Comparison of ENCODE assay signal across 21 cellular contexts in the genomic region with DNA sequence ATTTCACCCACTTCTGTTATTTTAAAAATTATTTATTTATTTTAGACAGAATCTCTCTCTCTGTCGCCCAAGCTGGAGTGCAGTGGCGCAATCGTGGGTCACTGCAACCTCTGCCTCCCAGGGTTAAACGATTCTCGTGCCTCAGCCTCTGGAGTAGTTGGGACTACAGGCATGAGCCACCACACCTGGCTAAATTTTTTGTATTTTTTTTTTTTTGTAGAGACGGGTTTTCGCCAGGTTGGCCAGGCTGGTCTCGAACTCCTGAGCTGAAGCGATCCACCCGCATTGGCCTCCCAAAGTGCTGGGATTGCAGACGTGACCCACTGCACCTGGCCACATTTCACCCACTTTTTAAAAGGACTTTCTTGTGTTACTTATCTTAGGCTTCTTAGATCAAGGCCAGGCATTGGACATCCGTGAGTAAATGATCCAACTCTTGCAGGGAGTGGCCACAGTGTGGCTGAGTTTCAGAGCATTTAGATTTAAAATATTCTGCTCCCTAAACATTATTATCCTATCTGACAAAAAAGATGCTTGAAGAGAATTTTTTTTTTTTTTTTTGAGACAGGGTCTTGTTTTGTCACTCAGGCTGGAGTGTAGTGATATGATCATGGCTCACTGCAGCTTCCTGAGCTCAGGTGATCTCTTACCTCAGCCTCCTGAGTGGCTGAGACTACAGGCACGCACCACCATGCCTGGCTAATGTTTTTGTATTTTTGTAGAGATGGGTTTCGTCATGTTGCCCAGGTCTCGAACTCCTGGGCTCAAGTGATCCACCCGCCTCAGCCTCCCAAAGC. TPM values are rescaled to one million over a fixed set of nuclear protein-coding genes. Genes with fewer than 3 reads are reported as not detected.
A peak's percentile ranks its signal among the peaks of the same experiment; 100 is the strongest.
DNase-seq lines count a peak whose midpoint lies in the region; ATAC-seq, FAIRE-seq and TF ChIP-seq lines count a peak whose summit lies in the region.
"Had no signal": no experiment of that assay in that cellular context is flagged by ENCODE, and none has a peak within 500 bp of the region (broad histone marks: within the 10 kb centered on the region; RNA-seq: fewer than 3 reads in every experiment).

No MANE protein-coding gene starts in this region.

- in situ Hi-C loops in K562 (cut with MboI) (no loop called here), HAP-1 (cut with MboI; ENCODE audit: low sequenced_read_pairs) (no loop called here)

- POLR2A ChIA-PET in K562 (lab: Yijun Ruan, JAX): interaction anchor here (0.9 to 2.4 kb wide), 3 partner anchors 8 to 13 kb away, joined by 3 to 8 read pairs (median 4); no protein-coding TSS in a partner anchor

- CTCF ChIA-PET in K562 (lab: Yijun Ruan, JAX; ENCODE audit: low intra/inter-chr PET ratio): no interaction called here

- H3K4me2 ChIP-seq in K562 (ENCODE audit: insufficient read depth, low read length): no peak overlapping the region
- H3K4me2 ChIP-seq: BLaER1 had no signal

- BruUV-seq in K562 (replicated peaks; lab: Mats Ljungman, UMichigan): no TSS peak

- H3K36me3 ChIP-seq in K562 (ENCODE audit: control insufficient read depth, insufficient read depth, low read length): no peaks in the 10 kb centered on the region; the same call in 2 of the 3 replicates
- H3K36me3 ChIP-seq in lung (ENCODE audit: control insufficient read depth in 2 of 2, insufficient read depth in 2 of 2, low read length in 2 of 2): no peaks in the 10 kb centered on the region
- H3K36me3 ChIP-seq in spleen: peaks cover 0 to 45% (median 0%) of the 10 kb centered on the region in 6 donors
- no peaks in the 10 kb centered on the region for H3K36me3 ChIP-seq in SJCRH30
- no peaks in the 10 kb centered on the region for H3K36me3 ChIP-seq in HAP-1 (replicated peaks)
- H3K36me3 ChIP-seq: BLaER1, tibial nerve had no signal

- intact Hi-C loops in K562 (cut with micrococcal nuclease) (no loop called here), spleen (cut with DNase I; ENCODE audit: low total_unique reads) (no loop called here)

- peaks cover 0 to 26% of the 10 kb centered on the region in 2 experiments; a peak in 4 of 5 replicates for H3K4me1 ChIP-seq in K562 (replicated peaks in 1 of 2; ENCODE audit: control insufficient read depth in 2 of 2, insufficient read depth in 2 of 2, low read length in 2 of 2)
- H3K4me1 ChIP-seq in lung (ENCODE audit: control insufficient read depth in 2 of 2, insufficient read depth in 2 of 2, low read length in 2 of 2): no peaks in the 10 kb centered on the region
- H3K4me1 ChIP-seq in spleen: peaks cover 2 to 74% (median 36%) of the 10 kb centered on the region in 6 donors
- no peaks in the 10 kb centered on the region for H3K4me1 ChIP-seq in SJCRH30
- no peaks in the 10 kb centered on the region for H3K4me1 ChIP-seq in HAP-1

- no peaks in the 10 kb centered on the region for H3K79me2 ChIP-seq in K562 (ENCODE audit: control insufficient read depth, insufficient read depth, low read length)

- no peak for DNase-seq in K562 (ENCODE audit: extremely low read depth in 1 of 4, low spot score in 3 of 4)
- no peak for DNase-seq in lung (ENCODE audit: low spot score)
- DNase-seq in spleen: no peak
- DNase-seq in SJCRH30: no peak
- no peak for DNase-seq in HAP-1 (ENCODE audit: low spot score in 2 of 2)
- no peak for DNase-seq in NOMO-1 treated with DMSO at 0.1 percent for 48 hours (lab: John Stamatoyannopoulos, UW; ENCODE audit: unreplicated experiment)
- DNase-seq: activated CD4-positive, alpha-beta T cell treated with anti-CD3 and anti-CD28 coated beads for 4 hours; activated T-cell treated with anti-CD3 and anti-CD28 coated beads, Interleukin-2, amount 50 U/mL, for 4 hours; cerebellar nuclear complex; GM23248; NCI-H1436 treated with DMSO at 0.1 percent for 48 hours; NCI-H446; NCI-H774; RPMI8226; stimulated activated naive CD4-positive, alpha-beta T cell treated with Interleukin-2 at 50 U/mL for 16 hours had no signal

- H3K9me3 ChIP-seq in K562 (replicated peaks; ENCODE audit: control insufficient read depth, insufficient read depth, low read depth, low read length) (no peaks in the 10 kb centered on the region), lung (ENCODE audit: control insufficient read depth in 2 of 2, insufficient read depth in 1 of 2, low read length in 1 of 2) (no peaks in the 10 kb centered on the region), spleen (no peaks in the 10 kb centered on the region), SJCRH30 (replicated peaks) (no peaks in the 10 kb centered on the region), HAP-1 (no peaks in the 10 kb centered on the region)
- H3K9me3 ChIP-seq: BLaER1, tibial nerve had no signal

- no peak overlapping the region; the same call in 1 of the 2 replicates for H2AFZ ChIP-seq in K562 (ENCODE audit: low read depth, low read length)

- FAIRE-seq in K562 (lab: Jason Lieb, UNC): no peak
- FAIRE-seq: GM12878 had no signal

- WGBS in K562 (ENCODE audit: insufficient coverage, low coverage, missing lambda C conversion rate): 70% methylated on average over 16 of the region's 16 CpGs
- 58 to 79% methylated on average over 16 of the region's 16 CpGs for whole genome bisulfite sequencing in lung, 2 donors
- WGBS in spleen, 5 donors: 63 to 78% (median 75%) methylated on average over 16 of the region's 16 CpGs

- no peak overlapping the region for H3K9ac ChIP-seq in K562 (ENCODE audit: insufficient read depth in 1 of 2, low read depth in 2 of 2, low read length in 2 of 2)
- H3K9ac ChIP-seq: BLaER1, GM23248 had no signal

- H3K27ac ChIP-seq in K562 (ENCODE audit: extremely low read depth, low read depth, low read length): no peak overlapping the region
- H3K27ac ChIP-seq in lung (ENCODE audit: low read depth in 1 of 2, low read length in 1 of 2): peak overlapping the region; percentile 17 to 81
- H3K27ac ChIP-seq in spleen: peak overlapping the region; percentile 58 to 96 (median 88)
- H3K27ac ChIP-seq in SJCRH30: no peak overlapping the region
- H3K27ac ChIP-seq: BLaER1, GM23248 had no signal

- peak overlapping the region; percentile 50; the same call in 1 of the 2 replicates for H3K4me3 ChIP-seq in GM08714 (ENCODE audit: low read length)
- H3K4me3 ChIP-seq in K562: no peak overlapping the region
- H3K4me3 ChIP-seq in lung: no peak overlapping the region
- H3K4me3 ChIP-seq in spleen: peak overlapping the region in 1 of 8 donors; percentile 56
- no peak overlapping the region for H3K4me3 ChIP-seq in SJCRH30
- H3K4me3 ChIP-seq in HAP-1: no peak overlapping the region
- H3K4me3 ChIP-seq: BLaER1, GM12878, GM23248, tibial nerve had no signal

- no peaks in the 10 kb centered on the region for H4K20me1 ChIP-seq in K562 (replicated peaks; ENCODE audit: control insufficient read depth, insufficient read depth, low read length)
- H4K20me1 ChIP-seq: BLaER1 had no signal

- no peak for ATAC-seq in K562
- no peak for ATAC-seq in lung (ENCODE audit: insufficient read depth, low FRiP score)
- no peak for ATAC-seq in GM19452 (IDR thresholded peaks at IDR 0.05; ENCODE audit: unreplicated experiment)
- ATAC-seq: sciatic nerve had no signal

- no peaks in the 10 kb centered on the region for H3K9me1 ChIP-seq in K562 (ENCODE audit: control insufficient read depth, insufficient read depth, low read length)

- no peak for TF ChIP-seq RAD21 in K562 (CRISPR knock-in tag; conservative IDR thresholded peaks at IDR 0.05 in 1 of 2, IDR thresholded peaks at IDR 0.05 in 1 of 2)

- TF ChIP-seq EP300 in K562 (IDR thresholded peaks at IDR 0.05; ENCODE audit: low read length): no peak

- H3K27me3 ChIP-seq in K562 (ENCODE audit: control insufficient read depth in 2 of 2, insufficient read depth in 2 of 2, low read length in 2 of 2): no peaks in the 10 kb centered on the region
- no peaks in the 10 kb centered on the region for H3K27me3 ChIP-seq in lung (ENCODE audit: control insufficient read depth, insufficient read depth)
- no peaks in the 10 kb centered on the region for H3K27me3 ChIP-seq in spleen (replicated peaks in 1 of 7)
- 0 out of 2 replicates have a peak, but pooled peaks cover 12% of the 10 kb centered on the region for H3K27me3 ChIP-seq in SJCRH30
- H3K27me3 ChIP-seq in HAP-1 (ENCODE audit: low read depth): no peaks in the 10 kb centered on the region
- H3K27me3 ChIP-seq: BLaER1, tibial nerve had no signal

- no peak for TF ChIP-seq CTCF in K562 (IDR thresholded peaks at IDR 0.05 in 2 of 3, conservative IDR thresholded peaks at IDR 0.05 in 1 of 3; ENCODE audit: insufficient read depth in 2 of 3, low read depth in 1 of 3, low read length in 3 of 3)
- TF ChIP-seq CTCF in lung (IDR thresholded peaks at IDR 0.05; ENCODE audit: control extremely low read depth, extremely low read depth): no peak
- TF ChIP-seq CTCF in spleen (IDR thresholded peaks at IDR 0.05 in 8 of 11, conservative IDR thresholded peaks at IDR 0.05 in 3 of 11): no peak

- no peak for TF ChIP-seq POLR2A in K562 (conservative IDR thresholded peaks at IDR 0.05)
- no peak for TF ChIP-seq POLR2A in spleen (IDR thresholded peaks at IDR 0.05)

TF ChIP-seq in K562, 482 proteins besides CTCF, POLR2A, EP300 and RAD21 (continues in another document):
- TF ChIP-seq KHSRP (IDR thresholded peaks at IDR 0.05) (no peak), CEBPB (tag; IDR thresholded peaks at IDR 0.05) (0 out of 2 replicates have a peak, but pooled peaks have one; percentile 57), ZNF197 (CRISPR knock-in tag; IDR thresholded peaks at IDR 0.05; ENCODE audit: low read depth) (no peak)

RNA-seq across cellular contexts. Expression of a gene that starts 14.4 kb away (rescaled TPM):
- 0.83 and 2.2 TPM in 2 replicates for total RNA-seq in K562 (2011; cell fraction: chromatin; rRNA removed; ENCODE audit: low replicate concordance)
- total RNA-seq in K562 (2011; cell fraction: nucleolus; rRNA removed): 0.33 and 0.66 TPM in 2 replicates
- total RNA-seq in K562 (2011; cell fraction: nucleoplasm; rRNA removed): 1.5 TPM in 2 replicates
- total RNA-seq in K562 (2014; rRNA removed) (6.2 and 7.9 TPM in 2 replicates), K562 (2014; rRNA removed; fragmentation: Illumina TruSeq; extraction: Trizol) (14.8 and 19.0 TPM in 2 replicates), K562 (2015; rRNA removed; fragmentation: Illumina TruSeq; extraction: Trizol) (13.8 and 16.5 TPM in 2 replicates), K562 (2021) (11.8 and 12.1 TPM in 2 replicates), lung (10 to 100 TPM; 12.2 to 48.5 TPM), spleen (10 to 100 TPM; 31.0 to 46.3 (median 42.1) TPM)
- polyA plus RNA-seq in K562 (2011; rRNA removed) (9.4 TPM in 2 replicates), K562 (2014; fragmentation: Illumina TruSeq; extraction: Trizol) (9.8 and 11.5 TPM in 2 replicates), K562 (2014; fragmentation: Nextera tagmentation; extraction: Ambion mirVana) (10 to 100 TPM; 10.9 to 12.4 TPM), K562 (2014; rRNA removed) (6.9 and 7.3 TPM in 2 replicates), lung (10 to 100 TPM; 24.9 to 54.7 TPM), spleen (10 to 100 TPM; 20.8 to 38.6 (median 28.6) TPM)
- 1.3 and 3.9 TPM in 2 replicates for polyA plus RNA-seq in K562 (2011; cell fraction: cytosol; rRNA removed)
- polyA plus RNA-seq in K562 (2011; cell fraction: nucleus; rRNA removed): 1.3 and 3.7 TPM in 2 replicates
- 12.4 and 18.8 TPM in 2 replicates for polyA plus RNA-seq in K562 (2012)
- polyA minus RNA-seq in K562 (2011; rRNA and poly(A)+ RNA removed): 7.5 and 8.5 TPM in 2 replicates
- polyA minus RNA-seq in K562 (2011; cell fraction: cytosol; rRNA and poly(A)+ RNA removed): 2.4 and 2.9 TPM in 2 replicates
- polyA minus RNA-seq in K562 (2011; cell fraction: nucleus; rRNA and poly(A)+ RNA removed): 1.1 and 2.6 TPM in 2 replicates
- total RNA-seq in SJCRH30 (2014; rRNA removed; shearing (Covaris generic)): not detected in 2 replicates

Comparison
In these comparisons a context has a peak if more than half of its experiments do, and no peak if none do; other contexts are left out.
1. H3K27ac ChIP-seq: peak in lung (2 of 2) and spleen (8 of 8); none in K562 (single experiment) and SJCRH30 (single experiment).